8 cellular contexts compared by ENCODE assay signal in genomic region chr3:176514297-176514696, GRCh38.
DNase-seq lines count a peak whose midpoint lies in the region; ATAC-seq and TF ChIP-seq lines count a peak whose summit lies in the region.

No MANE protein-coding gene starts in this region.

- H3K4me1 Mint-ChIP-seq in CD8-positive, alpha-beta memory T cell: no peaks in the 10 kb centered on the region

- H3K36me3 ChIP-seq in A673 (ENCODE audit: insufficient read depth, low read length, poor library complexity, severe bottlenecking): no peaks in the 10 kb centered on the region
- no peaks in the 10 kb centered on the region for H3K36me3 ChIP-seq in Panc1 (ENCODE audit: control insufficient read depth, insufficient read depth, low read length)
- no peaks in the 10 kb centered on the region for H3K36me3 ChIP-seq in CD8-positive, alpha-beta memory T cell (ENCODE audit: insufficient read depth, low read length)

- H3K4me3 ChIP-seq in A673 (ENCODE audit: low read depth, low read length, poor library complexity, severe bottlenecking) (no peak overlapping the region), Panc1 (ENCODE audit: low read depth in 2 of 2, low read length in 2 of 2) (no peak overlapping the region)
- H3K4me3 ChIP-seq in CD8-positive, alpha-beta memory T cell (ENCODE audit: low read length): no peak overlapping the region

- peak; percentile 98 for ATAC-seq in Panc1

- intact Hi-C loops in A673 (cut with micrococcal nuclease; ENCODE audit: unreplicated experiment): loop anchor here (2.0 to 5.0 kb wide), 2 partner anchors 148 to 425 kb away; no protein-coding TSS in a partner anchor
- intact Hi-C loops in Panc1 (cut with micrococcal nuclease; ENCODE audit: unreplicated experiment): loop anchor here (2.0 to 10.0 kb wide), 3 partner anchors 149 to 1871 kb away; no protein-coding TSS in a partner anchor

- TF ChIP-seq CTCF in A673 (conservative IDR thresholded peaks at IDR 0.05; ENCODE audit: low read depth, low read length) (peak; percentile 54), GM10266 (IDR thresholded peaks at IDR 0.05; ENCODE audit: control insufficient read depth, insufficient read depth, low read depth, missing control alignments) (peak; percentile 47), Panc1 (IDR thresholded peaks at IDR 0.05) (peak; percentile 85)

- peaks cover 13 to 46% (median 28%) of the 10 kb centered on the region in 5 donors for H3K9me3 Mint-ChIP-seq in CD8-positive, alpha-beta memory T cell

- H3K27me3 ChIP-seq in A673 (replicated peaks; ENCODE audit: insufficient read depth, low read depth, low read length, poor library complexity): no peaks in the 10 kb centered on the region
- no peaks in the 10 kb centered on the region for H3K27me3 ChIP-seq in Panc1 (ENCODE audit: control insufficient read depth, insufficient read depth, low read length)
- no peaks in the 10 kb centered on the region for H3K27me3 ChIP-seq in CD8-positive, alpha-beta memory T cell (ENCODE audit: insufficient read depth, low read length, poor library complexity, severe bottlenecking)

- in situ Hi-C loops in Panc1 (cut with HindIII; ENCODE audit: low pct_unique_long_range_greater_than_20kb, low sequenced_read_pairs): no loop called here

- no TSS peak for BruUV-seq in A673 (replicated peaks; lab: Mats Ljungman, UMichigan)
- BruUV-seq in Panc1 (replicated peaks; lab: Mats Ljungman, UMichigan): no TSS peak

- no peak overlapping the region for H3K4me3 Mint-ChIP-seq in CD8-positive, alpha-beta memory T cell

- DNase-seq in A673 (ENCODE audit: low spot score) (peak; percentile 68), GM10266 (ENCODE audit: extremely low spot score) (no peak), Panc1 (ENCODE audit: low read depth, low spot score) (peak; percentile 39), fibroblast of peridontal ligament (ENCODE audit: extremely low read depth) (peak; percentile 41), HPDE6-E6E7 (ENCODE audit: extremely low spot score) (no peak)
- peak; percentile 34 for DNase-seq in stimulated activated CD8-positive, alpha-beta memory T cell treated with anti-CD3 and anti-CD28 coated beads, Interleukin-4, amount 100 ng/mL, for 48 hours
- DNase-seq in CD8-positive, alpha-beta memory T cell: no peak
- DNase-seq in stimulated activated naive CD4-positive, alpha-beta T cell treated with Interleukin-2 at 50 U/mL for 16 hours (lab: John Stamatoyannopoulos, UW): no peak

- no peak overlapping the region for H3K27ac Mint-ChIP-seq in CD8-positive, alpha-beta memory T cell

- H3K27ac ChIP-seq in A673 (ENCODE audit: low read depth, low read length, poor library complexity, severe bottlenecking): no peak overlapping the region
- H3K27ac ChIP-seq in Panc1 (ENCODE audit: low read length): peak overlapping the region; percentile 35
- no peak overlapping the region for H3K27ac ChIP-seq in CD8-positive, alpha-beta memory T cell (ENCODE audit: low read depth, low read length)

- H3K27me3 Mint-ChIP-seq in CD8-positive, alpha-beta memory T cell: no peaks in the 10 kb centered on the region

- CTCF ChIA-PET in A673 (lab: Charles Lee) (interaction anchor here (1.0 kb wide), 1 partner anchor 150 kb away, joined by 3 read pairs; no protein-coding TSS in a partner anchor), Panc1 (lab: Charles Lee) (interaction anchor here (1.0 kb wide), 1 partner anchor 425 kb away, joined by 5 read pairs; no protein-coding TSS in a partner anchor)
- CTCF ChIA-PET in CD8-positive, alpha-beta memory T cell (lab: Charles Lee): no interaction called here

- POLR2A ChIA-PET in A673 (lab: Charles Lee; ENCODE audit: low non-redundant PET) (no interaction called here), Panc1 (lab: Charles Lee) (no interaction called here)
- POLR2A ChIA-PET in CD8-positive, alpha-beta memory T cell (lab: Charles Lee): no interaction called here

- peaks cover 43% of the 10 kb centered on the region for H3K9me3 ChIP-seq in A673 (ENCODE audit: low read depth, low read length, poor library complexity, severe bottlenecking)
- H3K9me3 ChIP-seq in Panc1 (ENCODE audit: control insufficient read depth, insufficient read depth, low read depth, low read length): no peaks in the 10 kb centered on the region
- H3K9me3 ChIP-seq in CD8-positive, alpha-beta memory T cell (ENCODE audit: low read length): peaks cover 14% of the 10 kb centered on the region

- no peaks in the 10 kb centered on the region for H3K36me3 Mint-ChIP-seq in CD8-positive, alpha-beta memory T cell

- H3K4me1 ChIP-seq in A673 (ENCODE audit: insufficient read depth, low read length, poor library complexity, severe bottlenecking): no peaks in the 10 kb centered on the region
- H3K4me1 ChIP-seq in Panc1 (ENCODE audit: control insufficient read depth, insufficient read depth, low read length): peaks cover 5% of the 10 kb centered on the region; the same call in 1 of the 2 replicates
- no peaks in the 10 kb centered on the region for H3K4me1 ChIP-seq in CD8-positive, alpha-beta memory T cell (ENCODE audit: insufficient read depth, low read length)

Comparison
In these comparisons a context has a peak if more than half of its experiments do, and no peak if none do; other contexts are left out.
1. DNase-seq: peak in A673 (single experiment), Panc1 (single experiment), fibroblast of peridontal ligament (single experiment) and stimulated activated CD8-positive, alpha-beta memory T cell treated with anti-CD3 and anti-CD28 coated beads, Interleukin-4, amount 100 ng/mL, for 48 hours (single experiment); none in GM10266 (single experiment), HPDE6-E6E7 (single experiment), CD8-positive, alpha-beta memory T cell (0 of 5) and stimulated activated naive CD4-positive, alpha-beta T cell treated with Interleukin-2 at 50 U/mL for 16 hours (single experiment).
2. Peak in every context shown above with its lines, with median percentiles within 50 percentile points of each other: CTCF ChIP-seq.